8 cellular contexts compared by ENCODE assay signal in the genomic region with DNA sequence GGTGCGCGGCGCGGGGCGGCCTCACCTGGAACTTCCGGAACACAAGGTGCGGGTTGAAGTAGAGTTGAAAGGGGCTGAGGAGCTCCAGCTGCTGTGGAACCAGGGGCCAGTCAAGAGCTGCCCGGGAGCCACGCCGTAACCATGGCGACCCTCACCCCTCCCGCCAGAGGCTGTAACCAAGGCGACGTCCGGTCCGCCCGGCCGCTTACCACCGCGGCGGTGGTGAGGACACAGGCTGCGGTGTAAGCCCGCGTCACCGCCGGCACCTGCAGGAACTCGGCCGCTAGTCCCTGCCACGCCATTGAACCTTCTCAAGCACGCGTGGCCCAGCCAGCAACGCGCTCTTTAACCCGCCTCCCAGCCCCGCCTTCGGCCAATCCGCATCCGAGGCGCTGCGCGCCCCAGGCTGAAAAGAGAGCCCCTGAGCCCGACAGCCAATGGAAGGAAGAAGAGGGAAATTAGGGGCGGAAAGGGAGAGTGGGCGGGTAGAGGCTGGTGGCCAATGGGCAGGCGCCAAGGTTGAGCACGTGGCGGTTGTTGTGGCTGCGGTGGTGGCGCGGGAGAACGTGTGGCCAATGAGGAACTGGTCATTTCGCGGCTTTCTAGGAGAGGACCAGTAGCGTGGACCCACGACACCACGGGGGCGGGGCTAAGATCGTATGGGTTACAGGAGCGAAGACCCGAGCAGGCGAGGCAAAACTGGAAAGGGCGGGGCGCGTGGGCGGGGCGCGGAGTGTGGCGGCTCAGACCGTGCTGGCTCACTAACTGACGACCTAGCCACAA. TPM values are rescaled to one million over a fixed set of nuclear protein-coding genes. Genes with fewer than 3 reads are reported as not detected.
DNase-seq lines count a peak whose midpoint lies in the region; ATAC-seq and TF ChIP-seq lines count a peak whose summit lies in the region.

Gene DERL3 (minus strand): TSS at position 321 of the 783 bp plus-strand sequence. CDS start 19 bp downstream, at position 302.

- H3K27ac ChIP-seq in AG04450 (ENCODE audit: low read depth, low read length) = no peak within 1 kb of the TSS
- H3K27ac ChIP-seq in coronary artery = peak within 1 kb of the TSS in 1 of 2 donors; percentile 53

- peaks cover 7% of the 10 kb centered on the region for H3K36me3 Mint-ChIP-seq in activated CD4-positive, alpha-beta T cell treated with anti-CD3 and anti-CD28 coated beads, Interleukin-2, amount 10 ng/mL, durations not matched to agents 24 days and 14 days (ENCODE audit: low read depth)

- peaks cover 13% of the 10 kb centered on the region; the same call in 1 of the 2 replicates for H3K9me3 ChIP-seq in AG04450 (ENCODE audit: control insufficient read depth, insufficient read depth, low read length)

- DNase-seq in AG04450 (ENCODE audit: low read depth, low spot score) (peak; percentile 88), NCI-H510A (lab: John Stamatoyannopoulos, UW) (peak; percentile 96), coronary artery (ENCODE audit: low spot score) (peak; percentile 97), left kidney (ENCODE audit: low read depth, low spot score) (peak; percentile 99)
- peak; percentile 99 for DNase-seq in activated CD4-positive, alpha-beta T cell treated with anti-CD3 and anti-CD28 coated beads, Interleukin-2, amount 10 ng/mL, durations not matched to agents 24 days and 14 days
- DNase-seq in stimulated activated CD4-positive, alpha-beta T cell treated with anti-CD3 and anti-CD28 coated beads, Interleukin-1b, Interleukin-23, amount 100 ng/mL, for 4 hours (ENCODE audit: low read depth in 2 of 2) = peak; percentile 87 to 90

- intact Hi-C loops in activated CD4-positive, alpha-beta T cell treated with anti-CD3 and anti-CD28 coated beads, Interleukin-2, amount 10 ng/mL, durations not matched to agents 24 days and 14 days (cut with micrococcal nuclease) = loop anchor here (1.0 to 10.0 kb wide), 3 partner anchors 52 to 124 kb away; partner anchors contain the start of gene CHCHD10

- peaks cover 11% of the 10 kb centered on the region for H3K27me3 Mint-ChIP-seq in activated CD4-positive, alpha-beta T cell treated with anti-CD3 and anti-CD28 coated beads, Interleukin-2, amount 10 ng/mL, durations not matched to agents 24 days and 14 days

- peak; percentile 84 for ATAC-seq in GM19035 (IDR thresholded peaks at IDR 0.05; ENCODE audit: unreplicated experiment)
- peak; percentile 76 for ATAC-seq in HG03342 (IDR thresholded peaks at IDR 0.05; ENCODE audit: unreplicated experiment)

- H3K4me3 ChIP-seq in AG04450 (ENCODE audit: low read depth, low read length) (peak within 1 kb of the TSS; percentile 52), coronary artery (peak within 1 kb of the TSS; percentile 79)

- no peaks in the 10 kb centered on the region for H3K9me3 Mint-ChIP-seq in activated CD4-positive, alpha-beta T cell treated with anti-CD3 and anti-CD28 coated beads, Interleukin-2, amount 10 ng/mL, durations not matched to agents 24 days and 14 days

- POLR2A ChIA-PET in AG04450 (lab: Yijun Ruan, JAX) = no interaction called here

- H3K4me3 Mint-ChIP-seq in activated CD4-positive, alpha-beta T cell treated with anti-CD3 and anti-CD28 coated beads, Interleukin-2, amount 10 ng/mL, durations not matched to agents 24 days and 14 days = peak within 1 kb of the TSS; percentile 97

- peak within 1 kb of the TSS; percentile 96 for H3K27ac Mint-ChIP-seq in activated CD4-positive, alpha-beta T cell treated with anti-CD3 and anti-CD28 coated beads, Interleukin-2, amount 10 ng/mL, durations not matched to agents 24 days and 14 days

- peaks cover 18% of the 10 kb centered on the region for H3K27me3 ChIP-seq in AG04450 (ENCODE audit: control insufficient read depth, insufficient read depth, low read length)

- CTCF ChIA-PET in AG04450 (lab: Charles Lee) = interaction anchor here (1.3 kb wide), 1 partner anchor 11 kb away, joined by 5 read pairs; no protein-coding TSS in a partner anchor

- peaks cover 25% of the 10 kb centered on the region for H3K4me1 Mint-ChIP-seq in activated CD4-positive, alpha-beta T cell treated with anti-CD3 and anti-CD28 coated beads, Interleukin-2, amount 10 ng/mL, durations not matched to agents 24 days and 14 days

- TF ChIP-seq CTCF in AG04450 (IDR thresholded peaks at IDR 0.05; ENCODE audit: low read depth, low read length) = no peak
- TF ChIP-seq CTCF in coronary artery (IDR thresholded peaks at IDR 0.05) = no peak

RNA-seq across cellular contexts. Expression of gene DERL3, which starts in this region (rescaled TPM):
- polyA plus RNA-seq in AG04450 (2011; rRNA removed) = 0.19 and 0.27 TPM in 2 replicates
- 0.46 and 0.70 TPM in 2 replicates for polyA minus RNA-seq in AG04450 (2011; rRNA and poly(A)+ RNA removed)
- total RNA-seq in activated CD4-positive, alpha-beta T cell treated with anti-CD3 and anti-CD28 coated beads, Interleukin-2, amount 10 ng/mL, durations not matched to agents 24 days and 14 days = 13.4 and 14.8 TPM in 2 replicates

Comparison
In these comparisons a context has a peak if more than half of its experiments do, and no peak if none do; other contexts are left out.
1. Peak in DNase-seq and H3K4me3 ChIP-seq in AG04450; RNA of the gene not detected or under 1 TPM.